ENCODE assay signal across 1 cellular context in the genomic region with DNA sequence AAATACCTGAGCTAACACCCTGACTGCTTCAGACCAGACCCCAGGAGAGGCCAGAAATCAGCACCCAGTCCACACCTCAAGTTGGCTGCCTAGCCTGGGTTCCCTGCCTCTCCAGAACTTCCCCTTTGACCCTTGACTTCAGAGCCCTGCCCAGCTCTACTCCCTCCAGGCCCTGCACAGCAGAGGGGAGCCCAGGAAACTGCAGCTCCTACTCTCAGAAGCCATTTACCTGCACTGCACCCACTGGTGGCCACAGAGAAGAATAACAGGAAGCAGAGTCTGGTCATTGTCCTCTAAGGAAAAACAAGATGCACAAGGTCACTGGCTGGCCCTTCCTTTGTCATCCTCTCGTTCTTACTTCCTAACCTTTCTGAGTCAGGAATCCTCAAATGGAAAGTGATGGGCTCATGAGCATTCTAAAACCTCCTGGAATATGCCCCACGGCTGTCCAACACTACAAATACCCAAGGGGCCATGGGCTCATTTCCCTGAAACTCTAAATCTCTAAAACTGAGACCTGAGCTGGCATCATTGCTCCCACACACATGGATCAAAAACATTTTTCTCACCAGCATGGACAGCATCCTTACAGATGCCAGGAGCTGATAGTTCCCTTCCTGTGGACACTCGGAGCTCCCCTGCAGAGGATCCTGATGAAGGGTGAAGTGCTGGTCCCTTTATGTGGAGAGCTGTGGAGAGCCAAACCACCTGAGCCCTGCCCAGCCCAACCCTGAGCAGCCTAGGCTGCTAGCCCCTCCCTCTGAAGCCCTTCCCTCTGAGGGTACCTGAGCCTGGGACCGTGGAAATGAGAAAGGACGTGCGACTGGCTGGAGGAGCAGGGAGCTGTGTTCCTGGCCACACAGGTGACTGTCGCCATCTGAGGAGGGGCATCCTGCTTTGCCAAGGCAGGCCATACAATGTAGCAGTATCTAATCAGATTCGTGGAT.
TF ChIP-seq lines count a peak whose summit lies in the region.

A gene (minus strand): TSS at position 652 of the 947 bp plus-strand sequence. CDS start 68 bp downstream, at position 584.

TF ChIP-seq in HEK293T, 16 proteins besides CTCF, POLR2A, EP300 and RAD21 (continued from another document):
- TF ChIP-seq, protein P1, sequence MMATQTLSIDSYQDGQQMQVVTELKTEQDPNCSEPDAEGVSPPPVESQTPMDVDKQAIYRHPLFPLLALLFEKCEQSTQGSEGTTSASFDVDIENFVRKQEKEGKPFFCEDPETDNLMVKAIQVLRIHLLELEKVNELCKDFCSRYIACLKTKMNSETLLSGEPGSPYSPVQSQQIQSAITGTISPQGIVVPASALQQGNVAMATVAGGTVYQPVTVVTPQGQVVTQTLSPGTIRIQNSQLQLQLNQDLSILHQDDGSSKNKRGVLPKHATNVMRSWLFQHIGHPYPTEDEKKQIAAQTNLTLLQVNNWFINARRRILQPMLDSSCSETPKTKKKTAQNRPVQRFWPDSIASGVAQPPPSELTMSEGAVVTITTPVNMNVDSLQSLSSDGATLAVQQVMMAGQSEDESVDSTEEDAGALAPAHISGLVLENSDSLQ (IDR thresholded peaks at IDR 0.05): no peak
